Comparison of ENCODE assay signal across 24 cellular contexts in genomic region chr2:47160207-47160606, GRCh38. TPM values are rescaled to one million over a fixed set of nuclear protein-coding genes. Genes with fewer than 3 reads are reported as not detected.
"Had no signal": no experiment of that assay in that cellular context is flagged by ENCODE, and none has a peak within 500 bp of the region (broad histone marks: within the 10 kb centered on the region; RNA-seq: fewer than 3 reads in every experiment).

No MANE protein-coding gene starts in this region.

- H3K27ac Mint-ChIP-seq: activated CD4-positive, alpha-beta T cell treated with anti-CD3 and anti-CD28 coated beads, Interleukin-2, amount 10 ng/mL, durations not matched to agents 24 days and 14 days; activated naive CD4-positive, alpha-beta T cell treated with anti-CD3 and anti-CD28 coated beads, Interleukin-2, amount 50 U/mL, for 24 hours; T-cell had no signal

- H3K4me1 ChIP-seq: pancreas had no signal

- ATAC-seq: activated CD8-positive, alpha-beta T cell treated with anti-CD3 and anti-CD28 coated beads, Interleukin-2, amount 10 ng/mL, durations not matched to agents 7 days and 5 days; gastroesophageal sphincter; heart left ventricle; left ventricle myocardium superior; natural killer cell; pancreas; T-cell had no signal

- H3K27ac ChIP-seq: gastroesophageal sphincter, heart left ventricle, pancreas, thyroid gland had no signal

- H3K4me3 Mint-ChIP-seq: activated CD4-positive, alpha-beta T cell treated with anti-CD3 and anti-CD28 coated beads, Interleukin-2, amount 10 ng/mL, durations not matched to agents 24 days and 14 days; activated CD8-positive, alpha-beta T cell treated with anti-CD3 and anti-CD28 coated beads, Interleukin-2, amount 10 ng/mL, durations not matched to agents 7 days and 5 days; activated naive CD4-positive, alpha-beta T cell treated with anti-CD3 and anti-CD28 coated beads, Interleukin-2, amount 50 U/mL, for 24 hours; activated T-cell treated with anti-CD3 and anti-CD28 coated beads, Interleukin-2, amount 50 U/mL, for 24 hours; immature natural killer cell; natural killer cell; T-cell had no signal

- DNase-seq: activated CD4-positive, alpha-beta T cell treated with anti-CD3 and anti-CD28 coated beads, Interleukin-2, amount 10 ng/mL, durations not matched to agents 24 days and 14 days; activated CD8-positive, alpha-beta T cell treated with anti-CD3 and anti-CD28 coated beads, Interleukin-2, amount 10 ng/mL, durations not matched to agents 7 days and 5 days; activated effector memory CD4-positive, alpha-beta T cell treated with anti-CD3 and anti-CD28 coated beads, Interleukin-2, amount 50 U/mL, for 16 hours; activated T-cell treated with anti-CD3 and anti-CD28 coated beads, Interleukin-2, amount 50 U/mL, for 24 hours; effector CD4-positive, alpha-beta T cell; heart left ventricle; immature natural killer cell; kidney glomerular epithelial cell; left ventricle myocardium superior; natural killer cell; pancreas; stimulated activated CD8-positive, alpha-beta memory T cell treated with anti-CD3 and anti-CD28 coated beads, Interleukin-4, amount 100 ng/mL, for 48 hours; stimulated activated naive CD4-positive, alpha-beta T cell; T-cell; T-helper 9 cell; thyroid gland had no signal

- H3K4me3 ChIP-seq: esophagus muscularis mucosa, gastroesophageal sphincter, heart left ventricle, pancreas, thyroid gland had no signal

- H3K9me3 ChIP-seq: esophagus muscularis mucosa, gastroesophageal sphincter, heart left ventricle, pancreas, thyroid gland had no signal

- H3K27me3 ChIP-seq: esophagus muscularis mucosa, gastroesophageal sphincter, heart left ventricle, pancreas, thyroid gland had no signal

- FAIRE-seq: astrocyte, bronchial epithelial cell, pancreas had no signal

- H3K27me3 Mint-ChIP-seq: activated CD4-positive, alpha-beta T cell treated with anti-CD3 and anti-CD28 coated beads, Interleukin-2, amount 10 ng/mL, durations not matched to agents 24 days and 14 days; activated naive CD4-positive, alpha-beta T cell treated with anti-CD3 and anti-CD28 coated beads, Interleukin-2, amount 50 U/mL, for 24 hours; activated T-cell treated with anti-CD3 and anti-CD28 coated beads, Interleukin-2, amount 50 U/mL, for 24 hours; T-cell had no signal

- H3K9me3 Mint-ChIP-seq: activated CD4-positive, alpha-beta T cell treated with anti-CD3 and anti-CD28 coated beads, Interleukin-2, amount 10 ng/mL, durations not matched to agents 24 days and 14 days; activated naive CD4-positive, alpha-beta T cell treated with anti-CD3 and anti-CD28 coated beads, Interleukin-2, amount 50 U/mL, for 24 hours; activated T-cell treated with anti-CD3 and anti-CD28 coated beads, Interleukin-2, amount 50 U/mL, for 24 hours; immature natural killer cell; natural killer cell; T-cell had no signal

RNA-seq across cellular contexts. Expression of gene STPG4, which starts 5.1 kb away (rescaled TPM):
- total RNA-seq: esophagus muscularis mucosa, left ventricle myocardium superior, mesenteric fat pad, pancreas, subcutaneous adipose tissue, ureter had no signal
- polyA plus RNA-seq: heart left ventricle, pancreas had no signal
